Comparison of ENCODE assay signal across 20 cellular contexts in the genomic region with DNA sequence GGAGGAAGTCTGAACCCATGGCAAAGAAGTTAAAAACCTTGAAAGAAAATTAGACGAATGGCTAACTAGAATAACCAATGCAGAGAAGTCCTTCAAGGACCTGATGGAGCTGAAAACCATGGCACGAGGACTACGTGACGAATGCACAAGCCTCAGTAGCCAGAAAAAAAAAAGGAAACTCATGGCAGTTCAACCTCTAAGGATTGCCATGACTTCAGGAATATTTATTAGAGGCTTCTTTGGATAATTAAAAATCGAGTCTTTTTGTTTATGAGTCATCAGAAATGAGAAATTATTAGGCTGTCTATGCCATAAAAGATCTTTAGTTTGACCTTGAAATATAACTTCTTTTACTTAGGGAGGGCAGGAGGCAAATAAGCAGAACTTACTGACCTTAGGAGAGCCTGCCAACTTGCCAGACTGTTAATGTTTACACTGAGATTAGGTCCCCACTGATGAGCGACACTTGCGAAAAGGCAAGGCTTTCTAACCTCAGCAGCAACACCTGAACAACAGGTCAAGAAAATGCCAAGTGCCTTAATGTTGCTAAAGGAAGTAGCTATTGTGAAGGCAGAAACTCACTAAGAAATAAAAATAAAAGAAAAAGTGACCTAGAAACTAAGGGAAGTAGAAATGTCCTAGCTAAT. TPM values are rescaled to one million over a fixed set of nuclear protein-coding genes. Genes with fewer than 3 reads are reported as not detected.
A peak's percentile ranks its signal among the peaks of the same experiment; 100 is the strongest.
DNase-seq lines count a peak whose midpoint lies in the region; ATAC-seq, FAIRE-seq and TF ChIP-seq lines count a peak whose summit lies in the region.
"Had no signal": no experiment of that assay in that cellular context is flagged by ENCODE, and none has a peak within 500 bp of the region (broad histone marks: within the 10 kb centered on the region; RNA-seq: fewer than 3 reads in every experiment).

No MANE protein-coding gene starts in this region.

- H3K36me3 ChIP-seq in small intestine (ENCODE audit: control insufficient read depth in 2 of 2, insufficient read depth in 2 of 2, low read length in 2 of 2) (no peaks in the 10 kb centered on the region), tibial artery (no peaks in the 10 kb centered on the region)
- H3K36me3 ChIP-seq: BE2C had no signal

- no peaks in the 10 kb centered on the region for H3K4me1 ChIP-seq in small intestine (ENCODE audit: control insufficient read depth in 2 of 2, insufficient read depth in 1 of 2, low read depth in 1 of 2, low read length in 1 of 2)
- H3K4me1 ChIP-seq in tibial artery = no peaks in the 10 kb centered on the region
- H3K4me1 ChIP-seq: BE2C had no signal

- FAIRE-seq in RCC 7860 (lab: Jason Lieb, UNC) (peak; percentile 48), small intestine (lab: Jason Lieb, UNC) (no peak), HTR-8/SVneo (lab: Jason Lieb, UNC) (no peak)
- FAIRE-seq: A204.1, D721Med, G401.6, GM12891, H54 had no signal

- H3K9me3 ChIP-seq in small intestine (ENCODE audit: control insufficient read depth, low read depth) (no peaks in the 10 kb centered on the region), tibial artery (peaks cover 0 to 3% (median 0%) of the 10 kb centered on the region in 3 donors)
- H3K9me3 ChIP-seq: BE2C had no signal

- ATAC-seq in SK-N-SH treated with all-trans-retinoic acid at 6 μM for 48 hours = no peak
- ATAC-seq: GM23338 had no signal

- intact Hi-C loops in tibial artery (cut with DNase I; ENCODE audit: low total_unique reads) = no loop called here

- H3K27me3 ChIP-seq in small intestine (ENCODE audit: control insufficient read depth in 2 of 2, insufficient read depth in 2 of 2, low read length in 2 of 2) (no peaks in the 10 kb centered on the region), tibial artery (no peaks in the 10 kb centered on the region)
- H3K27me3 ChIP-seq: BE2C had no signal

- no peak for TF ChIP-seq CTCF in LNCaP clone FGC (IDR thresholded peaks at IDR 0.05; ENCODE audit: control insufficient read depth, extremely low read depth, insufficient read depth)
- no peak for TF ChIP-seq CTCF in tibial artery (IDR thresholded peaks at IDR 0.05)

- H3K27ac ChIP-seq in small intestine (ENCODE audit: low read depth in 1 of 2, low read length in 1 of 2) = no peak overlapping the region
- no peak overlapping the region for H3K27ac ChIP-seq in tibial artery

- H3K4me3 ChIP-seq in LNCaP clone FGC (ENCODE audit: low read depth, low read length) (no peak overlapping the region), small intestine (ENCODE audit: low read depth in 1 of 2, low read length in 2 of 2) (no peak overlapping the region), tibial artery (no peak overlapping the region)
- H3K4me3 ChIP-seq: GM23338 had no signal

- peak; percentile 26 for DNase-seq in LNCaP clone FGC (ENCODE audit: low read depth)
- DNase-seq in RCC 7860 (ENCODE audit: low spot score) = no peak
- peak; percentile 72 for DNase-seq in kidney tubule cell (ENCODE audit: low spot score)
- peak; percentile 3 for DNase-seq in small intestine
- DNase-seq in tibial artery = no peak
- DNase-seq in HTR-8/SVneo (ENCODE audit: insufficient read length, low spot score) = no peak
- DNase-seq: ACHN; BE2C; C1 segment of cervical spinal cord; CD4-positive, CD25-positive, alpha-beta regulatory T cell; CD8-positive, alpha-beta memory T cell; COR-L47; HCEC 1CT had no signal

- 40 to 75% (median 41%) methylated on average over 7 of the region's 7 CpGs for WGBS in small intestine, 3 donors

TF ChIP-seq in SK-N-SH treated with all-trans-retinoic acid at 6 μM for 48 hours, 23 proteins besides CTCF, POLR2A, EP300 and RAD21:
- TF ChIP-seq TOX (CRISPR knock-in tag; IDR thresholded peaks at IDR 0.05; ENCODE audit: borderline replicate concordance) = no peak
- TF ChIP-seq OSR1 (CRISPR knock-in tag; IDR thresholded peaks at IDR 0.05) = no peak
- TF ChIP-seq TSHZ2 (CRISPR knock-in tag; IDR thresholded peaks at IDR 0.05) = no peak
- no peak for TF ChIP-seq SNAI2 (CRISPR knock-in tag; IDR thresholded peaks at IDR 0.05)
- no peak for TF ChIP-seq RARB (CRISPR knock-in tag; IDR thresholded peaks at IDR 0.05)
- TF ChIP-seq PATZ1 (CRISPR knock-in tag; IDR thresholded peaks at IDR 0.05; ENCODE audit: borderline replicate concordance) = no peak
- TF ChIP-seq GLIS3 (CRISPR knock-in tag; IDR thresholded peaks at IDR 0.05) = no peak
- TF ChIP-seq ZNF70 (CRISPR knock-in tag; IDR thresholded peaks at IDR 0.05) = no peak
- no peak for TF ChIP-seq ARNTL (CRISPR knock-in tag; IDR thresholded peaks at IDR 0.05; ENCODE audit: borderline replicate concordance, low read depth)

RNA-seq across cellular contexts. Expression of gene TUSC1, which starts 55.2 kb away (rescaled TPM):
- polyA plus RNA-seq in small intestine = 10 to 100 TPM in 1 of 3 donors, 1 to 10 TPM in 2; 7.8 to 12.2 (median 8.3) TPM
- polyA plus RNA-seq: CD8-positive, alpha-beta memory T cell had no signal

Comparison
In these comparisons a context has a peak if more than half of its experiments do, and no peak if none do; other contexts are left out.
1. DNase-seq: peak in LNCaP clone FGC (single experiment), kidney tubule cell (single experiment) and small intestine (single experiment); none in RCC 7860 (single experiment), tibial artery (0 of 2) and HTR-8/SVneo (single experiment).